8 cellular contexts compared by ENCODE assay signal in the genomic region with DNA sequence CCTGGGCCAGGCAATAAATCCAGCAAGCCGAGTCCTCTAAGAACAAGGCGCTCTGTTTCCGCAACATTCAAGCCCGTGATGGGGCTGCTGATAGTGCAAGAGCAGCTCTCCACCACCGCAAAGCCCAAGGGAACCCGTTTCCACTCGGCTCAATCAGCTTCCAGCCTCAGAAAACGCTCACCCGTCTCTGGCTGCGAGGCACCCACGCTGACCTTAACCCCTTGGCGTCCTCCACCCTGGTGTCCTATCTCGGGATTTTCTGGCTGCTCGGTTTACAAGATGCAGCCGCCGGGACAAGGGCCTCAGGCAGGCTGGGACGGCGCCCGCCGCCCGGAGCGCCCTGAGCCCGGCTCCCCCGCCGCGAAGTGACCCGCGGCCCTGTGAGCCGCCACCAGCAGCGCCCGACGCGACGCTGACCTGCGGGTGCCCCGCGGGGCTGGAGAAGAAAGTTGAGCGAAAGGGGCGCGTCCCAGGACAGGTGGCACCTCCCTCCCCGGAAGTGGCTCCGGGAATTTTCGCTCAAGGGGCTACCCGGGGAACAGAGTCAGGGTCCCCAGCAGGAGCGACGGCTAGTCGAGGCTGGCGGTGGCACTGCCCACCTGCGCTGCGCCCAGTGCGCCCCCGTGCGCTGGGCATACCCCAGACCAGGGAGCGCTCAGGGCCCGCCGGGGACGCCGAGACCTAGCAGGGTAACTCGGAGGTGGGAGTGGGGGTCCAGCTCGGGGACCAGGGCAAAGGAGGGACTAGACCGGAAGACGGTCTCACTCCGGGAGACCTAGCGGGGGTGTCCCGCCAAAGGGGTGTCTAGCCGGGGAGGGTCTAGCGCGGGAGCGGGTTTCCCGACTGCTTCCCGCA. TPM values are rescaled to one million over a fixed set of nuclear protein-coding genes. Genes with fewer than 3 reads are reported as not detected.
A peak's percentile ranks its signal among the peaks of the same experiment; 100 is the strongest.
DNase-seq lines count a peak whose midpoint lies in the region; ATAC-seq, FAIRE-seq and TF ChIP-seq lines count a peak whose summit lies in the region.

No MANE protein-coding gene starts in this region.

- no peaks in the 10 kb centered on the region for H3K4me1 ChIP-seq in foreskin keratinocyte

- FAIRE-seq in urothelium cell line (lab: Jason Lieb, UNC): no peak

- ATAC-seq in foreskin keratinocyte (peak; percentile 49), GM21447 (IDR thresholded peaks at IDR 0.05; ENCODE audit: unreplicated experiment) (no peak)
- ATAC-seq in natural killer cell treated with Interleukin-12 subunit alpha and Interleukin-12 subunit beta and Interleukin-15 and Interleukin-18, amount 100 ng/mL, for 72 hours: peak; percentile 45 to 55

- peaks cover 6% of the 10 kb centered on the region for H3K27me3 ChIP-seq in foreskin keratinocyte

- peak overlapping the region; percentile 61 for H3K4me3 Mint-ChIP-seq in activated T-cell treated with anti-CD3 and anti-CD28 coated beads, Interleukin-2, amount 50 U/mL, for 24 hours
- peak overlapping the region; percentile 49 for H3K4me3 Mint-ChIP-seq in natural killer cell treated with Interleukin-12 subunit alpha and Interleukin-12 subunit beta and Interleukin-15 and Interleukin-18, amount 100 ng/mL, for 72 hours

- no peak overlapping the region for H3K27ac Mint-ChIP-seq in activated T-cell treated with anti-CD3 and anti-CD28 coated beads, Interleukin-2, amount 50 U/mL, for 24 hours
- no peak overlapping the region for H3K27ac Mint-ChIP-seq in natural killer cell treated with Interleukin-12 subunit alpha and Interleukin-12 subunit beta and Interleukin-15 and Interleukin-18, amount 100 ng/mL, for 72 hours

- peak; percentile 22 for TF ChIP-seq CTCF in foreskin keratinocyte (conservative IDR thresholded peaks at IDR 0.05)

- H3K27ac ChIP-seq in foreskin keratinocyte: no peak overlapping the region

- H3K9me3 Mint-ChIP-seq in activated T-cell treated with anti-CD3 and anti-CD28 coated beads, Interleukin-2, amount 50 U/mL, for 24 hours: no peaks in the 10 kb centered on the region
- H3K9me3 Mint-ChIP-seq in natural killer cell treated with Interleukin-12 subunit alpha and Interleukin-12 subunit beta and Interleukin-15 and Interleukin-18, amount 100 ng/mL, for 72 hours: no peaks in the 10 kb centered on the region

- H3K36me3 Mint-ChIP-seq in activated T-cell treated with anti-CD3 and anti-CD28 coated beads, Interleukin-2, amount 50 U/mL, for 24 hours (ENCODE audit: low read depth): no peaks in the 10 kb centered on the region
- H3K36me3 Mint-ChIP-seq in natural killer cell treated with Interleukin-12 subunit alpha and Interleukin-12 subunit beta and Interleukin-15 and Interleukin-18, amount 100 ng/mL, for 72 hours: no peaks in the 10 kb centered on the region

- H3K27me3 Mint-ChIP-seq in activated T-cell treated with anti-CD3 and anti-CD28 coated beads, Interleukin-2, amount 50 U/mL, for 24 hours: peaks cover 64% of the 10 kb centered on the region
- peaks cover 36 to 48% of the 10 kb centered on the region in 2 donors for H3K27me3 Mint-ChIP-seq in natural killer cell treated with Interleukin-12 subunit alpha and Interleukin-12 subunit beta and Interleukin-15 and Interleukin-18, amount 100 ng/mL, for 72 hours

- peaks cover 6% of the 10 kb centered on the region for H3K4me1 Mint-ChIP-seq in activated T-cell treated with anti-CD3 and anti-CD28 coated beads, Interleukin-2, amount 50 U/mL, for 24 hours (ENCODE audit: low read depth)
- no peaks in the 10 kb centered on the region for H3K4me1 Mint-ChIP-seq in natural killer cell treated with Interleukin-12 subunit alpha and Interleukin-12 subunit beta and Interleukin-15 and Interleukin-18, amount 100 ng/mL, for 72 hours (ENCODE audit: low read depth in 2 of 2)

- DNase-seq in NCI-H82 (lab: John Stamatoyannopoulos, UW): peak; percentile 37
- DNase-seq in NCI-H82 treated with DMSO at 0.1 percent for 48 hours (lab: John Stamatoyannopoulos, UW; ENCODE audit: unreplicated experiment): no peak
- peak; percentile 60 for DNase-seq in M059J (ENCODE audit: low read depth)
- DNase-seq in activated T-cell treated with anti-CD3 and anti-CD28 coated beads, Interleukin-2, amount 50 U/mL, for 24 hours: peak; percentile 48
- no peak for DNase-seq in foreskin keratinocyte
- no peak for DNase-seq in natural killer cell treated with Interleukin-12 subunit alpha and Interleukin-12 subunit beta and Interleukin-15 and Interleukin-18, amount 100 ng/mL, for 72 hours (ENCODE audit: low spot score)
- DNase-seq in urothelium cell line (ENCODE audit: low spot score): peak; percentile 61

RNA-seq across cellular contexts. Expression of a gene that starts 18.1 kb away (rescaled TPM):
- 0.07 TPM in 1 of 2 replicates, not detected in the other for total RNA-seq in M059J (2014; rRNA removed; shearing (Covaris generic))
- 0.03 TPM in 1 of 2 replicates, not detected in the other for total RNA-seq in foreskin keratinocyte
- 0.02 and 0.04 TPM in 2 replicates for polyA plus RNA-seq in foreskin keratinocyte
- not detected for total RNA-seq in natural killer cell treated with Interleukin-12 subunit alpha and Interleukin-12 subunit beta and Interleukin-15 and Interleukin-18, amount 100 ng/mL, for 72 hours

Comparison
In these comparisons a context has a peak if more than half of its experiments do, and no peak if none do; other contexts are left out.
1. DNase-seq: peak in NCI-H82 (single experiment), M059J (single experiment), activated T-cell treated with anti-CD3 and anti-CD28 coated beads, Interleukin-2, amount 50 U/mL, for 24 hours (single experiment) and urothelium cell line (single experiment); none in NCI-H82 treated with DMSO at 0.1 percent for 48 hours (single experiment), foreskin keratinocyte (0 of 2) and natural killer cell treated with Interleukin-12 subunit alpha and Interleukin-12 subunit beta and Interleukin-15 and Interleukin-18, amount 100 ng/mL, for 72 hours (single experiment).